In genomic region chr9:38108326-38108725, GRCh38 we compare ENCODE assay signal across 10 cellular contexts.
"Had no signal": no experiment of that assay in that cellular context is flagged by ENCODE, and none has a peak within 500 bp of the region (broad histone marks: within the 10 kb centered on the region; RNA-seq: fewer than 3 reads in every experiment).

No MANE protein-coding gene starts in this region.

- DNase-seq: activated B cell treated with CpG ODN at 0.5 μM for 24 hours; activated CD4-positive, alpha-beta T cell treated with anti-CD3 and anti-CD28 coated beads, Interleukin-2, amount 10 ng/mL, durations not matched to agents 24 days and 14 days; activated naive CD4-positive, alpha-beta T cell treated with anti-CD3 and anti-CD28 coated beads, Interleukin-2, amount 10 ng/mL, durations not matched to agents 7 days and 5 days; activated T-cell treated with anti-CD3 and anti-CD28 coated beads for 4 hours; effector memory CD8-positive, alpha-beta T cell; lower lobe of right lung; midbrain; posterior cingulate gyrus had no signal

- H3K4me3 ChIP-seq: lower lobe of right lung, smooth muscle cell, thyroid gland had no signal

- ATAC-seq: effector memory CD8-positive, alpha-beta T cell; lower lobe of right lung had no signal

- H3K4me1 ChIP-seq: lower lobe of right lung had no signal

- H3K27ac ChIP-seq: lower lobe of right lung, thyroid gland had no signal

- H3K9me3 ChIP-seq: lower lobe of right lung, thyroid gland had no signal

- H3K27me3 ChIP-seq: thyroid gland had no signal

- H3K36me3 ChIP-seq: lower lobe of right lung, thyroid gland had no signal

- H3K4me2 ChIP-seq: smooth muscle cell had no signal
